Comparison of ENCODE assay signal across 14 cellular contexts in genomic region chr4:126269106-126269505, GRCh38.
A peak's percentile ranks its signal among the peaks of the same experiment; 100 is the strongest.
DNase-seq lines count a peak whose midpoint lies in the region; ATAC-seq and TF ChIP-seq lines count a peak whose summit lies in the region.
"Had no signal": no experiment of that assay in that cellular context is flagged by ENCODE, and none has a peak within 500 bp of the region (broad histone marks: within the 10 kb centered on the region; RNA-seq: fewer than 3 reads in every experiment).

No MANE protein-coding gene starts in this region.

- peak; percentile 64 for DNase-seq in Right ventricle myocardium inferior (ENCODE audit: missing footprints)
- DNase-seq in cardiac septum (ENCODE audit: low spot score) = no peak
- DNase-seq in fibroblast of the aortic adventitia (ENCODE audit: low read depth) = peak; percentile 86
- DNase-seq in right cardiac atrium = peak; percentile 50 to 83 (median 56)
- DNase-seq in activated T-cell treated with anti-CD3 and anti-CD28 coated beads, Interleukin-2, amount 50 U/mL, for 4 hours = no peak
- DNase-seq in NOMO-1 (lab: John Stamatoyannopoulos, UW; ENCODE audit: unreplicated experiment in 2 of 2) = no peak
- DNase-seq: H9, NCI-H345, NCI-H69, SHP77 had no signal

- peaks cover 3% of the 10 kb centered on the region for H3K9me3 Mint-ChIP-seq in activated T-cell treated with anti-CD3 and anti-CD28 coated beads, Interleukin-2, amount 50 U/mL, for 4 hours
- H3K9me3 Mint-ChIP-seq: H9 had no signal

- H3K27ac ChIP-seq in right cardiac atrium (ENCODE audit: low read length) = no peak overlapping the region
- H3K27ac ChIP-seq: 22Rv1 had no signal

- 26% methylated on average over 6 of the region's 6 CpGs for WGBS in right cardiac atrium

- H3K9me3 ChIP-seq in right cardiac atrium (ENCODE audit: control insufficient read depth, low read length) = no peaks in the 10 kb centered on the region

- H3K27me3 ChIP-seq in right cardiac atrium (ENCODE audit: control insufficient read depth, insufficient read depth) = no peaks in the 10 kb centered on the region

- ATAC-seq in Right ventricle myocardium inferior = peak; percentile 97
- ATAC-seq in right cardiac atrium = peak; percentile 97
- ATAC-seq in activated T-cell treated with anti-CD3 and anti-CD28 coated beads, Interleukin-2, amount 50 U/mL, for 4 hours = no peak
- no peak for ATAC-seq in HG03520 (IDR thresholded peaks at IDR 0.05; ENCODE audit: unreplicated experiment)
- ATAC-seq in GM21367 (IDR thresholded peaks at IDR 0.05; ENCODE audit: unreplicated experiment) = no peak
- ATAC-seq: SK-N-SH treated with all-trans-retinoic acid at 6 μM for 48 hours had no signal

- no peaks in the 10 kb centered on the region for H3K4me1 ChIP-seq in right cardiac atrium (ENCODE audit: control insufficient read depth, insufficient read depth, low read length)

- no peaks in the 10 kb centered on the region for H3K27me3 Mint-ChIP-seq in activated T-cell treated with anti-CD3 and anti-CD28 coated beads, Interleukin-2, amount 50 U/mL, for 4 hours (ENCODE audit: low read depth)

- H3K4me3 ChIP-seq in fibroblast of the aortic adventitia (ENCODE audit: low read depth, low read length) (no peak overlapping the region), right cardiac atrium (ENCODE audit: low read length) (no peak overlapping the region)

- no peaks in the 10 kb centered on the region for H3K4me1 Mint-ChIP-seq in activated T-cell treated with anti-CD3 and anti-CD28 coated beads, Interleukin-2, amount 50 U/mL, for 4 hours (ENCODE audit: low read depth)
- H3K4me1 Mint-ChIP-seq: H9 had no signal

- H3K36me3 Mint-ChIP-seq in activated T-cell treated with anti-CD3 and anti-CD28 coated beads, Interleukin-2, amount 50 U/mL, for 4 hours (ENCODE audit: insufficient read depth) = no peaks in the 10 kb centered on the region

- no peak for TF ChIP-seq CTCF in fibroblast of the aortic adventitia (IDR thresholded peaks at IDR 0.05; ENCODE audit: insufficient read depth, low read length)

- intact Hi-C loops in Right ventricle myocardium inferior (cut with DNase I) = no loop called here
- intact Hi-C loops in cardiac septum (cut with DNase I) = no loop called here
- intact Hi-C loops in right cardiac atrium (cut with DNase I) = no loop called here

- H3K4me3 Mint-ChIP-seq in activated T-cell treated with anti-CD3 and anti-CD28 coated beads, Interleukin-2, amount 50 U/mL, for 4 hours = no peak overlapping the region
- H3K4me3 Mint-ChIP-seq: H9 had no signal

Comparison
In these comparisons a context has a peak if more than half of its experiments do, and no peak if none do; other contexts are left out.
1. DNase-seq: peak in Right ventricle myocardium inferior (single experiment), fibroblast of the aortic adventitia (single experiment) and right cardiac atrium (3 of 3); none in cardiac septum (single experiment), activated T-cell treated with anti-CD3 and anti-CD28 coated beads, Interleukin-2, amount 50 U/mL, for 4 hours (single experiment) and NOMO-1 (0 of 2).
2. ATAC-seq: peak in Right ventricle myocardium inferior (single experiment) and right cardiac atrium (2 of 2); none in activated T-cell treated with anti-CD3 and anti-CD28 coated beads, Interleukin-2, amount 50 U/mL, for 4 hours (0 of 2), HG03520 (single experiment) and GM21367 (single experiment).